8 cellular contexts compared by ENCODE assay signal in genomic region chr12:119178544-119179334, GRCh38. TPM values are rescaled to one million over a fixed set of nuclear protein-coding genes. Genes with fewer than 3 reads are reported as not detected.
DNase-seq lines count a peak whose midpoint lies in the region; ATAC-seq, FAIRE-seq and TF ChIP-seq lines count a peak whose summit lies in the region.

TSS of gene HSPB8 (plus strand) at chr12:119178931. CDS start at chr12:119179313, 382 bp downstream.

- no peak for FAIRE-seq in keratinocyte (lab: Jason Lieb, UNC)

- TF ChIP-seq EP300 in stomach (IDR thresholded peaks at IDR 0.05) = no peak

- H3K9ac ChIP-seq in keratinocyte (ENCODE audit: control insufficient read depth, extremely low read depth, insufficient read depth, low read length) = peak within 1 kb of the TSS; percentile 0

- H3K79me2 ChIP-seq in keratinocyte (ENCODE audit: control insufficient read depth, insufficient read depth, low read length) = no peaks in the 10 kb centered on the region

- H3K4me3 ChIP-seq in keratinocyte (ENCODE audit: control insufficient read depth in 2 of 3, extremely low read depth in 1 of 3, insufficient read depth in 2 of 3, low read depth in 1 of 3, low read length in 3 of 3) (peak within 1 kb of the TSS in 1 of 3 experiments; percentile 25), stomach (peak within 1 kb of the TSS; percentile 52 to 62 (median 57))

- H3K9me1 ChIP-seq in keratinocyte (ENCODE audit: control insufficient read depth, extremely low read depth, insufficient read depth, low read length) = no peaks in the 10 kb centered on the region

- no peaks in the 10 kb centered on the region for H3K36me3 ChIP-seq in keratinocyte (ENCODE audit: control insufficient read depth in 2 of 2, extremely low read depth in 1 of 2, insufficient read depth in 2 of 2, low read length in 2 of 2)
- H3K36me3 ChIP-seq in stomach = no peaks in the 10 kb centered on the region

- no peaks in the 10 kb centered on the region for H4K20me1 ChIP-seq in keratinocyte (ENCODE audit: control insufficient read depth, extremely low read depth, insufficient read depth, low read length)

- intact Hi-C loops in stomach (cut with DNase I; ENCODE audit: low total_unique reads) = no loop called here

- H3K27ac ChIP-seq in caudate nucleus (ENCODE audit: low read depth, low read length) = peak within 1 kb of the TSS; percentile 90
- no peak within 1 kb of the TSS for H3K27ac ChIP-seq in keratinocyte (ENCODE audit: control insufficient read depth, insufficient read depth, low read length)
- H3K27ac ChIP-seq in stomach = peak within 1 kb of the TSS; percentile 80 to 95 (median 91)

- DNase-seq in AG08396 (ENCODE audit: low spot score) (peak; percentile 94), NCI-H2029 treated with DMSO at 0.1 percent for 48 hours (lab: John Stamatoyannopoulos, UW) (peak; percentile 28), caudate nucleus (lab: John Stamatoyannopoulos, UW) (peak in 44 of 61 donors; percentile 3 to 80 (median 46)), keratinocyte (ENCODE audit: low read depth, low spot score) (no peak), stomach (peak; percentile 81), NOMO-1 treated with dmso at 0.1 percent for 144 hours (lab: John Stamatoyannopoulos, UW; ENCODE audit: unreplicated experiment) (no peak), GM20000 (ENCODE audit: low spot score) (no peak)

- H3K4me1 ChIP-seq in keratinocyte (ENCODE audit: control insufficient read depth, extremely low read depth, insufficient read depth, low read length) (peaks cover 28% of the 10 kb centered on the region), stomach (peaks cover 3 to 56% (median 36%) of the 10 kb centered on the region in 4 donors)

- no peak for TF ChIP-seq CTCF in keratinocyte (optimal IDR thresholded peaks at IDR 0.05 in 1 of 3, IDR thresholded peaks at IDR 0.05 in 1 of 3, conservative IDR thresholded peaks at IDR 0.05 in 1 of 3; ENCODE audit: extremely low read depth in 1 of 3, insufficient read depth in 2 of 3, low read length in 3 of 3)
- TF ChIP-seq CTCF in stomach (IDR thresholded peaks at IDR 0.05) = no peak
- TF ChIP-seq CTCF in GM20000 (IDR thresholded peaks at IDR 0.05; ENCODE audit: extremely low read depth, missing control alignments) = no peak

- no peak within 1 kb of the TSS for H2AFZ ChIP-seq in keratinocyte (ENCODE audit: control insufficient read depth, low read length)

- TF ChIP-seq POLR2A in stomach (IDR thresholded peaks at IDR 0.05) = peak in 2 of 4 donors; percentile 64 to 77

- 4 to 11% (median 6%) methylated on average over 28 to 33 of the region's 33 CpGs for WGBS in stomach, 5 donors

- no peaks in the 10 kb centered on the region for H3K9me3 ChIP-seq in keratinocyte (ENCODE audit: control insufficient read depth, low read depth, low read length)
- no peaks in the 10 kb centered on the region for H3K9me3 ChIP-seq in stomach

- H3K27me3 ChIP-seq in keratinocyte (ENCODE audit: control insufficient read depth, extremely low read depth, insufficient read depth, low read length) = no peaks in the 10 kb centered on the region
- H3K27me3 ChIP-seq in stomach = peaks cover 0 to 5% (median 0%) of the 10 kb centered on the region in 3 donors

- peak within 1 kb of the TSS; percentile 39 for H3K4me2 ChIP-seq in keratinocyte (ENCODE audit: control insufficient read depth, extremely low read depth, insufficient read depth, low read depth, low read length)

- ATAC-seq in GM18511 (IDR thresholded peaks at IDR 0.05; ENCODE audit: unreplicated experiment) = no peak

- dilution Hi-C loops in keratinocyte (cut with MboI; ENCODE audit: extremely low pct_ligation_motif_present, low sequenced_read_pairs) = no loop called here

RNA-seq across cellular contexts. Expression of gene HSPB8, which starts in this region (rescaled TPM):
- polyA plus RNA-seq in keratinocyte = 2.5 to 7.4 TPM (median 3.0 TPM) in 3 replicates
- 52.8 TPM for polyA plus RNA-seq in keratinocyte (2011; ENCODE audit: low read depth)
- polyA plus RNA-seq in keratinocyte (2011; cell fraction: cytosol; rRNA removed) = 6.3 and 11.7 TPM in 2 replicates
- polyA plus RNA-seq in keratinocyte (2011; cell fraction: nucleus; rRNA removed) = 11.5 and 12.3 TPM in 2 replicates
- 1.0 and 191 TPM in 2 replicates for polyA plus RNA-seq in keratinocyte (2012; ENCODE audit: low replicate concordance)
- 0.98 to 6.1 TPM (median 1.9 TPM) in 3 replicates for polyA minus RNA-seq in keratinocyte
- 6.9 TPM for polyA minus RNA-seq in keratinocyte (2011; cell fraction: cytosol; rRNA and poly(A)+ RNA removed)
- 8.9 and 9.1 TPM in 2 replicates for polyA minus RNA-seq in keratinocyte (2011; cell fraction: nucleus; rRNA and poly(A)+ RNA removed)
- total RNA-seq in stomach = 100 to 1,000 TPM in 1 of 5 donors, 10 to 100 TPM in 4; 17.3 to 253 (median 67.5) TPM
- 100 to 1,000 TPM in 1 of 3 donors, 10 to 100 TPM in 2; 20.9 to 116 (median 22.7) TPM for polyA plus RNA-seq in stomach

Comparison
In these comparisons a context has a peak if more than half of its experiments do, and no peak if none do; other contexts are left out.
1. DNase-seq: peak in AG08396 (single experiment), NCI-H2029 treated with DMSO at 0.1 percent for 48 hours (single experiment), caudate nucleus (44 of 61) and stomach (single experiment); none in keratinocyte (single experiment), NOMO-1 treated with dmso at 0.1 percent for 144 hours (single experiment) and GM20000 (single experiment).